Comparison of ENCODE assay signal across 2 cellular contexts in the genomic region with DNA sequence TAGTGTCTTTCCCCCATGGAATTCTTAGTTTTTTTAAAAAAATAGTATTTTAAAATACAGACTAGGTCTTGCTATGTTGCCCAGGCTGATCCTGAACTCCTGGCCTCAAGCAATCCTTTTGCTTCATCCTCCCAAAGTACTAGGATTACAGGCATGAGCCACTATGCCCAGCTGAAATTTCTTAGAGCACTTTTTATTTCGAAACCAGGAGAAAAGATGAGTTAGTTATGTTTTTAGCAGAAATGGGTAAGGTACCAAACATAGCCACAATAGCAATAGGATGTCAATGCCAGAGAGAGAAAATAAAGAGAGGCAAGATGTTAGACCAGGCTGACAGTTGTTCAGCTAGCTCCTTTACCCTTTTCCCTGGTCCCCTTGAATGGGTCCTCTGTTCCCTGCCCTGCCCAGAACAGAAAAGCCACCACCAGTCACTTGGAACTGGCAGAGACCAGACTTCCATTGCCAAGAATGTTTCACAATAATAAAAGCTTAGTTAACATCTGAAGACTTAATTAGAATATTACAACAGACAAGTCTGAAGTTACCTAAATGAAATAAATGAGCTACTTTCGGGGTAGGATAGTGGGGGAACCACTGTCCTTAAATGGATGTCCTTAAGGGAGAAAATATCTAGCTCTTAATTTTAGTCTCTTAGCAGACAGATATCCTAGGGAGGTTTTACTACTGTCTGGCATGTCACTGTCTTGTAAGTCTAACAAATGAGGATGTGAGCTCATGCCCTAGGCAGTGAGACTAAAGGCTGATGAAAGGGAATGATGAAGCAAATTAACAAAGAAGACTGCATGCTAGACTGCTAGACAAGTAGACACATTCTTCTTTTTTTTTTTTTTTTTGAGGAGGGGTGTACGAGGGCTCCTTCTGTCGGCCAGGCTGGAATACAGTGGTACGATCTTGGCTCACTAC.
TF ChIP-seq lines count a peak whose summit lies in the region.

No MANE protein-coding gene starts in this region.

TF ChIP-seq in liver, 16 proteins besides CTCF, POLR2A, EP300 and RAD21 (continued from another document):
- TF ChIP-seq, protein P1, sequence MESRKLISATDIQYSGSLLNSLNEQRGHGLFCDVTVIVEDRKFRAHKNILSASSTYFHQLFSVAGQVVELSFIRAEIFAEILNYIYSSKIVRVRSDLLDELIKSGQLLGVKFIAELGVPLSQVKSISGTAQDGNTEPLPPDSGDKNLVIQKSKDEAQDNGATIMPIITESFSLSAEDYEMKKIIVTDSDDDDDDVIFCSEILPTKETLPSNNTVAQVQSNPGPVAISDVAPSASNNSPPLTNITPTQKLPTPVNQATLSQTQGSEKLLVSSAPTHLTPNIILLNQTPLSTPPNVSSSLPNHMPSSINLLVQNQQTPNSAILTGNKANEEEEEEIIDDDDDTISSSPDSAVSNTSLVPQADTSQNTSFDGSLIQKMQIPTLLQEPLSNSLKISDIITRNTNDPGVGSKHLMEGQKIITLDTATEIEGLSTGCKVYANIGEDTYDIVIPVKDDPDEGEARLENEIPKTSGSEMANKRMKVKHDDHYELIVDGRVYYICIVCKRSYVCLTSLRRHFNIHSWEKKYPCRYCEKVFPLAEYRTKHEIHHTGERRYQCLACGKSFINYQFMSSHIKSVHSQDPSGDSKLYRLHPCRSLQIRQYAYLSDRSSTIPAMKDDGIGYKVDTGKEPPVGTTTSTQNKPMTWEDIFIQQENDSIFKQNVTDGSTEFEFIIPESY (IDR thresholded peaks at IDR 0.05): no peak
- TF ChIP-seq SP1 (IDR thresholded peaks at IDR 0.05) (no peak), HNF4A (conservative IDR thresholded peaks at IDR 0.05) (peak; percentile 28 to 66), GABPA (IDR thresholded peaks at IDR 0.05 in 1 of 2, conservative IDR thresholded peaks at IDR 0.05 in 1 of 2) (no peak), RXRA (IDR thresholded peaks at IDR 0.05) (peak; percentile 26 to 59), FOXA2 (IDR thresholded peaks at IDR 0.05) (no peak), EGR1 (IDR thresholded peaks at IDR 0.05; ENCODE audit: low read depth in 2 of 2) (no peak), FOXA1 (IDR thresholded peaks at IDR 0.05) (no peak), JUND (IDR thresholded peaks at IDR 0.05) (peak in 1 of 2 donors; percentile 29), HNF4G (IDR thresholded peaks at IDR 0.05) (no peak)
- TF ChIP-seq, protein P2, sequence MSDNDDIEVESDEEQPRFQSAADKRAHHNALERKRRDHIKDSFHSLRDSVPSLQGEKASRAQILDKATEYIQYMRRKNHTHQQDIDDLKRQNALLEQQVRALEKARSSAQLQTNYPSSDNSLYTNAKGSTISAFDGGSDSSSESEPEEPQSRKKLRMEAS (IDR thresholded peaks at IDR 0.05): no peak
- TF ChIP-seq, protein P3, sequence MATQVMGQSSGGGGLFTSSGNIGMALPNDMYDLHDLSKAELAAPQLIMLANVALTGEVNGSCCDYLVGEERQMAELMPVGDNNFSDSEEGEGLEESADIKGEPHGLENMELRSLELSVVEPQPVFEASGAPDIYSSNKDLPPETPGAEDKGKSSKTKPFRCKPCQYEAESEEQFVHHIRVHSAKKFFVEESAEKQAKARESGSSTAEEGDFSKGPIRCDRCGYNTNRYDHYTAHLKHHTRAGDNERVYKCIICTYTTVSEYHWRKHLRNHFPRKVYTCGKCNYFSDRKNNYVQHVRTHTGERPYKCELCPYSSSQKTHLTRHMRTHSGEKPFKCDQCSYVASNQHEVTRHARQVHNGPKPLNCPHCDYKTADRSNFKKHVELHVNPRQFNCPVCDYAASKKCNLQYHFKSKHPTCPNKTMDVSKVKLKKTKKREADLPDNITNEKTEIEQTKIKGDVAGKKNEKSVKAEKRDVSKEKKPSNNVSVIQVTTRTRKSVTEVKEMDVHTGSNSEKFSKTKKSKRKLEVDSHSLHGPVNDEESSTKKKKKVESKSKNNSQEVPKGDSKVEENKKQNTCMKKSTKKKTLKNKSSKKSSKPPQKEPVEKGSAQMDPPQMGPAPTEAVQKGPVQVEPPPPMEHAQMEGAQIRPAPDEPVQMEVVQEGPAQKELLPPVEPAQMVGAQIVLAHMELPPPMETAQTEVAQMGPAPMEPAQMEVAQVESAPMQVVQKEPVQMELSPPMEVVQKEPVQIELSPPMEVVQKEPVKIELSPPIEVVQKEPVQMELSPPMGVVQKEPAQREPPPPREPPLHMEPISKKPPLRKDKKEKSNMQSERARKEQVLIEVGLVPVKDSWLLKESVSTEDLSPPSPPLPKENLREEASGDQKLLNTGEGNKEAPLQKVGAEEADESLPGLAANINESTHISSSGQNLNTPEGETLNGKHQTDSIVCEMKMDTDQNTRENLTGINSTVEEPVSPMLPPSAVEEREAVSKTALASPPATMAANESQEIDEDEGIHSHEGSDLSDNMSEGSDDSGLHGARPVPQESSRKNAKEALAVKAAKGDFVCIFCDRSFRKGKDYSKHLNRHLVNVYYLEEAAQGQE (IDR thresholded peaks at IDR 0.05): no peak

TF ChIP-seq in HepG2, 621 proteins besides CTCF, POLR2A, EP300 and RAD21 (continued from another document):
- no peak for TF ChIP-seq CSRNP1 (CRISPR knock-in tag; IDR thresholded peaks at IDR 0.05)
- no peak for TF ChIP-seq TIGD3 (CRISPR knock-in tag; IDR thresholded peaks at IDR 0.05; ENCODE audit: borderline replicate concordance)
- no peak for TF ChIP-seq ONECUT2 (CRISPR knock-in tag; IDR thresholded peaks at IDR 0.05)
- no peak for TF ChIP-seq PHF5A (CRISPR knock-in tag; IDR thresholded peaks at IDR 0.05; ENCODE audit: low read depth, unreplicated experiment)
- TF ChIP-seq POLR2G (IDR thresholded peaks at IDR 0.05; ENCODE audit: low read depth, low read length): no peak
- TF ChIP-seq ZFX (CRISPR knock-in tag; IDR thresholded peaks at IDR 0.05; ENCODE audit: low read depth): no peak
- TF ChIP-seq, protein P4, sequence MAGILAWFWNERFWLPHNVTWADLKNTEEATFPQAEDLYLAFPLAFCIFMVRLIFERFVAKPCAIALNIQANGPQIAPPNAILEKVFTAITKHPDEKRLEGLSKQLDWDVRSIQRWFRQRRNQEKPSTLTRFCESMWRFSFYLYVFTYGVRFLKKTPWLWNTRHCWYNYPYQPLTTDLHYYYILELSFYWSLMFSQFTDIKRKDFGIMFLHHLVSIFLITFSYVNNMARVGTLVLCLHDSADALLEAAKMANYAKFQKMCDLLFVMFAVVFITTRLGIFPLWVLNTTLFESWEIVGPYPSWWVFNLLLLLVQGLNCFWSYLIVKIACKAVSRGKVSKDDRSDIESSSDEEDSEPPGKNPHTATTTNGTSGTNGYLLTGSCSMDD (CRISPR knock-in tag; IDR thresholded peaks at IDR 0.05): no peak
- TF ChIP-seq KDM1A (CRISPR knock-in tag; IDR thresholded peaks at IDR 0.05): no peak
- TF ChIP-seq, protein P5, sequence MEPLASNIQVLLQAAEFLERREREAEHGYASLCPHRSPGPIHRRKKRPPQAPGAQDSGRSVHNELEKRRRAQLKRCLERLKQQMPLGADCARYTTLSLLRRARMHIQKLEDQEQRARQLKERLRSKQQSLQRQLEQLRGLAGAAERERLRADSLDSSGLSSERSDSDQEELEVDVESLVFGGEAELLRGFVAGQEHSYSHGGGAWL (CRISPR knock-in tag; IDR thresholded peaks at IDR 0.05): no peak
- TF ChIP-seq PAWR (CRISPR knock-in tag; IDR thresholded peaks at IDR 0.05; ENCODE audit: borderline replicate concordance): no peak
- TF ChIP-seq SNRNP70 (IDR thresholded peaks at IDR 0.05; ENCODE audit: low read depth, low read length): no peak
- no peak for TF ChIP-seq ZNF317 (CRISPR knock-in tag; IDR thresholded peaks at IDR 0.05)
- TF ChIP-seq ZNF639 (CRISPR knock-in tag; conservative IDR thresholded peaks at IDR 0.05): no peak
- no peak for TF ChIP-seq JUND (CRISPR knock-in tag; IDR thresholded peaks at IDR 0.05)
- no peak for TF ChIP-seq IKZF4 (CRISPR knock-in tag; IDR thresholded peaks at IDR 0.05; ENCODE audit: borderline replicate concordance, low read depth, not compliant biosample characterization)
TF ChIP-seq in HepG2: peak in this region for 0.
